17 cellular contexts compared by ENCODE assay signal in genomic region chr5:168313596-168314204, GRCh38. TPM values are rescaled to one million over a fixed set of nuclear protein-coding genes. Genes with fewer than 3 reads are reported as not detected.
DNase-seq lines count a peak whose midpoint lies in the region; ATAC-seq and TF ChIP-seq lines count a peak whose summit lies in the region.
"Had no signal": no experiment of that assay in that cellular context is flagged by ENCODE, and none has a peak within 500 bp of the region (broad histone marks: within the 10 kb centered on the region; RNA-seq: fewer than 3 reads in every experiment).

No MANE protein-coding gene starts in this region.

- no peak overlapping the region for H2AFZ ChIP-seq in smooth muscle cell (ENCODE audit: low read depth)

- TF ChIP-seq CTCF in Caco-2 (IDR thresholded peaks at IDR 0.05; ENCODE audit: insufficient read depth in 1 of 2, low read depth in 1 of 2, low read length in 1 of 2, severe bottlenecking in 1 of 2, unreplicated experiment in 1 of 2) (no peak), smooth muscle cell (IDR thresholded peaks at IDR 0.05; ENCODE audit: borderline replicate concordance, insufficient read depth, poor library complexity, severe bottlenecking) (no peak), right atrium auricular region (IDR thresholded peaks at IDR 0.05) (no peak)

- H3F3A ChIP-seq in smooth muscle cell (ENCODE audit: low read depth): peaks cover 10% of the 10 kb centered on the region

- H3K27ac Mint-ChIP-seq in Caco-2 (ENCODE audit: unreplicated experiment): peak overlapping the region; percentile 98
- no peak overlapping the region for H3K27ac Mint-ChIP-seq in naive thymus-derived CD4-positive, alpha-beta T cell

- H3K27ac ChIP-seq in SJSA1: peak overlapping the region; percentile 82
- H3K27ac ChIP-seq in smooth muscle cell (ENCODE audit: low read depth): no peak overlapping the region
- H3K27ac ChIP-seq in naive thymus-derived CD4-positive, alpha-beta T cell (ENCODE audit: low read depth, low read length): no peak overlapping the region
- no peak overlapping the region for H3K27ac ChIP-seq in right atrium auricular region
- H3K27ac ChIP-seq: uterus had no signal

- no TSS peak for BruUV-seq in Caco-2 (replicated peaks; lab: Mats Ljungman, UMichigan)

- no peaks in the 10 kb centered on the region for H4K20me1 ChIP-seq in smooth muscle cell (ENCODE audit: low read depth)

- H3K9me3 ChIP-seq in Caco-2 (no peaks in the 10 kb centered on the region), SJSA1 (replicated peaks) (no peaks in the 10 kb centered on the region), smooth muscle cell (replicated peaks; ENCODE audit: low read depth) (no peaks in the 10 kb centered on the region), right atrium auricular region (no peaks in the 10 kb centered on the region)
- no peaks in the 10 kb centered on the region for H3K9me3 ChIP-seq in naive thymus-derived CD4-positive, alpha-beta T cell (ENCODE audit: control insufficient read depth in 2 of 3, low read length in 3 of 3)
- H3K9me3 ChIP-seq: uterus had no signal

- H3K9ac ChIP-seq in smooth muscle cell (ENCODE audit: low read depth): no peak overlapping the region

- no peaks in the 10 kb centered on the region for H3K27me3 Mint-ChIP-seq in Caco-2 (ENCODE audit: insufficient read depth, unreplicated experiment)
- H3K27me3 Mint-ChIP-seq in naive thymus-derived CD4-positive, alpha-beta T cell: peaks cover 0 to 10% (median 0%) of the 10 kb centered on the region in 5 donors

- CTCF ChIA-PET in Caco-2 (lab: Charles Lee): interaction anchor here (1.0 to 3.4 kb wide), 3 partner anchors 16 to 22 kb away, joined by 3 to 24 read pairs (median 14); partner anchors contain the start of gene WWC1
- CTCF ChIA-PET in naive thymus-derived CD4-positive, alpha-beta T cell (lab: Charles Lee): no interaction called here

- H3K4me1 Mint-ChIP-seq in Caco-2 (ENCODE audit: low read depth, unreplicated experiment): peaks cover 66% of the 10 kb centered on the region
- no peaks in the 10 kb centered on the region for H3K4me1 Mint-ChIP-seq in naive thymus-derived CD4-positive, alpha-beta T cell

- H3K36me3 ChIP-seq in Caco-2 (ENCODE audit: control insufficient read depth, insufficient read depth, low read length): peaks cover 4% of the 10 kb centered on the region; the same call in 1 of the 2 replicates
- H3K36me3 ChIP-seq in SJSA1: no peaks in the 10 kb centered on the region
- no peaks in the 10 kb centered on the region for H3K36me3 ChIP-seq in smooth muscle cell (ENCODE audit: low read depth)
- no peaks in the 10 kb centered on the region for H3K36me3 ChIP-seq in naive thymus-derived CD4-positive, alpha-beta T cell (ENCODE audit: control insufficient read depth in 2 of 3, insufficient read depth in 3 of 3, low read length in 3 of 3)
- no peaks in the 10 kb centered on the region for H3K36me3 ChIP-seq in right atrium auricular region
- H3K36me3 ChIP-seq: uterus had no signal

- DNase-seq in Caco-2 (peak in 1 of 2 experiments; percentile 74), SJSA1 (ENCODE audit: low read depth in 1 of 2, low spot score in 2 of 2) (no peak), left colon (peak in 1 of 2 donors; percentile 18), smooth muscle cell (lab: John Stamatoyannopoulos, UW; ENCODE audit: unreplicated experiment) (no peak), SIG-M5 treated with dmso at 0.1 percent for 504 hours (lab: John Stamatoyannopoulos, UW; ENCODE audit: unreplicated experiment) (no peak), right atrium auricular region (ENCODE audit: low spot score) (no peak), NCI-H2081 (lab: John Stamatoyannopoulos, UW) (no peak)
- no peak for DNase-seq in naive thymus-derived CD4-positive, alpha-beta T cell
- DNase-seq: activated CD4-positive, alpha-beta T cell treated with anti-CD3 and anti-CD28 coated beads for 48 hours; activated CD8-positive, alpha-beta memory T cell treated with anti-CD3 and anti-CD28 coated beads, Interleukin-2, amount 50 U/mL, for 4 hours; activated gamma-delta T cell treated with Interleukin-2 at 50 U/mL for 16 hours; COR-L47; left cardiac atrium; NCI-H2029; NCI-H510A; stimulated activated naive CD8-positive, alpha-beta T cell treated with anti-CD3 and anti-CD28 coated beads, Interleukin-15, Interleukin-2, amounts not matched to agents 100 U/mL and 50 U/mL, for 24 hours; uterus had no signal

- H3K4me1 ChIP-seq in Caco-2 (peaks cover 88% of the 10 kb centered on the region), SJSA1 (replicated peaks) (peaks cover 62% of the 10 kb centered on the region), smooth muscle cell (ENCODE audit: low read depth) (peaks cover 16% of the 10 kb centered on the region), right atrium auricular region (no peaks in the 10 kb centered on the region)
- H3K4me1 ChIP-seq in naive thymus-derived CD4-positive, alpha-beta T cell (ENCODE audit: control insufficient read depth in 2 of 2, insufficient read depth in 2 of 2, low read length in 2 of 2): no peaks in the 10 kb centered on the region
- H3K4me1 ChIP-seq: uterus had no signal

- intact Hi-C loops in Caco-2 (cut with micrococcal nuclease; ENCODE audit: unreplicated experiment) (loop anchor here (1.0 kb wide), 1 partner anchor 25 kb away; no protein-coding TSS in a partner anchor), left colon (cut with DNase I, micrococcal nuclease) (no loop called here)
- intact Hi-C loops in naive thymus-derived CD4-positive, alpha-beta T cell (cut with micrococcal nuclease): no loop called here

- H3K36me3 Mint-ChIP-seq in Caco-2 (ENCODE audit: insufficient read depth, unreplicated experiment): peaks cover 79% of the 10 kb centered on the region
- H3K36me3 Mint-ChIP-seq in naive thymus-derived CD4-positive, alpha-beta T cell: no peaks in the 10 kb centered on the region

- WGBS in smooth muscle cell (ENCODE audit: low lambda C conversion rate): 71% methylated on average over 7 of the region's 7 CpGs

- H3K79me2 ChIP-seq in smooth muscle cell (ENCODE audit: low read depth): no peaks in the 10 kb centered on the region

- POLR2A ChIA-PET in Caco-2 (lab: Charles Lee): interaction anchor here (0.9 kb wide), 1 partner anchor 21 kb away, joined by 3 read pairs; no protein-coding TSS in a partner anchor
- POLR2A ChIA-PET in naive thymus-derived CD4-positive, alpha-beta T cell (lab: Charles Lee): interaction anchor here (0.7 kb wide), 1 partner anchor 8 kb away, joined by 3 read pairs; no protein-coding TSS in a partner anchor

- peak; percentile 19 for ATAC-seq in left colon
- no peak for ATAC-seq in naive thymus-derived CD4-positive, alpha-beta T cell
- ATAC-seq: stimulated activated naive CD8-positive, alpha-beta T cell treated with anti-CD3 and anti-CD28 coated beads, Interleukin-15, Interleukin-2, amounts not matched to agents 100 U/mL and 50 U/mL, for 24 hours had no signal

- H3K4me2 ChIP-seq in smooth muscle cell: peak overlapping the region; percentile 20

- H3K4me3 ChIP-seq in Caco-2 (ENCODE audit: low read depth, low read length) (no peak overlapping the region), SJSA1 (no peak overlapping the region), smooth muscle cell (no peak overlapping the region), right atrium auricular region (no peak overlapping the region)
- no peak overlapping the region for H3K4me3 ChIP-seq in naive thymus-derived CD4-positive, alpha-beta T cell (ENCODE audit: low read length)
- H3K4me3 ChIP-seq: uterus had no signal

- peak overlapping the region; percentile 64 for H3K4me3 Mint-ChIP-seq in Caco-2 (ENCODE audit: unreplicated experiment)
- H3K4me3 Mint-ChIP-seq in naive thymus-derived CD4-positive, alpha-beta T cell: no peak overlapping the region

- no peaks in the 10 kb centered on the region for H3K9me3 Mint-ChIP-seq in Caco-2 (ENCODE audit: unreplicated experiment)
- no peaks in the 10 kb centered on the region for H3K9me3 Mint-ChIP-seq in naive thymus-derived CD4-positive, alpha-beta T cell

- H3K27me3 ChIP-seq in Caco-2 (replicated peaks; ENCODE audit: control insufficient read depth, insufficient read depth, low read length) (no peaks in the 10 kb centered on the region), SJSA1 (replicated peaks) (no peaks in the 10 kb centered on the region), smooth muscle cell (ENCODE audit: low read depth) (no peaks in the 10 kb centered on the region), right atrium auricular region (no peaks in the 10 kb centered on the region)
- H3K27me3 ChIP-seq in naive thymus-derived CD4-positive, alpha-beta T cell (ENCODE audit: control insufficient read depth in 2 of 2, insufficient read depth in 2 of 2, low read length in 2 of 2): no peaks in the 10 kb centered on the region
- H3K27me3 ChIP-seq: uterus had no signal

RNA-seq across cellular contexts. Expression of gene WWC1, which starts 22.3 kb away (rescaled TPM):
- 108 and 109 TPM in 2 replicates for total RNA-seq in Caco-2 (2022)
- 13.2 and 21.3 TPM in 2 replicates for total RNA-seq in SJSA1 (2014; rRNA removed; shearing (Covaris generic))
- total RNA-seq in left colon: 10 to 100 TPM; 18.7 to 38.3 TPM
- 3.7 and 4.5 TPM in 2 replicates for total RNA-seq in smooth muscle cell
- 6.3 and 7.5 TPM in 2 replicates for polyA plus RNA-seq in smooth muscle cell
- 1 to 10 TPM in 2 of 5 experiments, under 1 TPM in 2, not detected in 1; 0.56 to 1.4 (median 0.86) TPM for total RNA-seq in naive thymus-derived CD4-positive, alpha-beta T cell
- polyA plus RNA-seq in naive thymus-derived CD4-positive, alpha-beta T cell: under 1 TPM; 0.02 to 0.64 TPM
- 1 to 10 TPM; 2.7 to 8.1 TPM for total RNA-seq in right atrium auricular region
